In the genomic region with DNA sequence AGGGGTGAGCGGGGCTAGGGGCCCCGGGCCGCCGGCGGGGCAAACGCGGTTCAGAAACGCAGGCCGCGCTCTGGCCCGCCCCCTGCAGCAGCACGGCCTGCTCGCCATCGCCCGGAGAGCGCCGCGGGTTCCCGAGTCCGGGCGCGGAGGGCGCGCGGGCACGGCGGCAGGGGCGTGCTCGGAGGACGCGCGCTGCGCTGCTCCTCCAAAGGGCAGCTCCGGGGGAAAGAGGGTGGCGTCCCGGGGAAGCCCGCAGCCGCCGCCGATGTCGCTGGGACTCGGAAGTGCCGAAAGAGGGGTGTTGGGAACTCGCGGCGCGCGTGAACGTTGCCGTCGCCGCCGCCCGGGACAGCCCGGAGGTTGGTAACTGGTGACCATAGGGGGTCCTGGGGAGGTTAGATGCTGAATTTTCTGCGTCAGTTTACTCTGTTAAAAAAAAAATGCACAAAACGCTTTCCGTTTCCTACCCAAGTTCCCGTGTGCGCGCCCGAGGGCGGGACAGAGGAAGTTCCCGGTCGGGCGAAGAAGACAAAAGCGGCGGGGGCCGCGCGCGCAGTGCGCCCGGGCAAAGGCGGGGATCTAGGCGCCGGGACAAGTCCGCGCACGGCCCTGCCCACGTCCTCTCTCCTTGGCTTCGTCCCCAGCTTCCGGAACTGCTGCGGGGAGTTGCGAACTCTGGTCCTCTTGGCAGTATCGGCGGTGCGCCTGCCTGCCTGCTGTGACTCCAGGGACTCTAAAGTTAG, we compare ENCODE assay signal across 8 cellular contexts. TPM values are rescaled to one million over a fixed set of nuclear protein-coding genes. Genes with fewer than 3 reads are reported as not detected.
DNase-seq lines count a peak whose midpoint lies in the region; ATAC-seq, FAIRE-seq and TF ChIP-seq lines count a peak whose summit lies in the region.

TSS of gene HHAT (plus strand) at position 157 of the 743 bp plus-strand sequence. CDS start 20,074 bp downstream, outside the sequence.

- H3K79me2 ChIP-seq in OCI-LY3 (ENCODE audit: low read length) = no peaks in the 10 kb centered on the region

- ATAC-seq in GM21360 (IDR thresholded peaks at IDR 0.05; ENCODE audit: unreplicated experiment) = peak; percentile 58
- peak; percentile 44 for ATAC-seq in activated T-helper 17 cell treated with anti-CD3 and anti-CD28 coated beads, Interleukin-2, amount 50 U/mL, for 72 hours (replicated peaks)
- ATAC-seq in naive thymus-derived CD8-positive, alpha-beta T cell = peak; percentile 62 to 80

- H3K4me1 Mint-ChIP-seq in activated T-helper 17 cell treated with anti-CD3 and anti-CD28 coated beads, Interleukin-2, amount 50 U/mL, for 72 hours = peaks cover 26% of the 10 kb centered on the region
- peaks cover 8 to 36% (median 29%) of the 10 kb centered on the region in 4 donors for H3K4me1 Mint-ChIP-seq in naive thymus-derived CD8-positive, alpha-beta T cell

- no peaks in the 10 kb centered on the region; the same call in 1 of the 2 replicates for H3K27me3 ChIP-seq in OCI-LY3 (ENCODE audit: low read depth, low read length)
- H3K27me3 ChIP-seq in stomach = no peaks in the 10 kb centered on the region

- H3K9ac ChIP-seq in OCI-LY3 (ENCODE audit: low read length) = peak within 1 kb of the TSS; percentile 85

- TF ChIP-seq EP300 in stomach (IDR thresholded peaks at IDR 0.05) = no peak

- no peak for TF ChIP-seq POLR2A in stomach (IDR thresholded peaks at IDR 0.05)

- WGBS in stomach, 5 donors = 0 to 1% (median 0%) methylated on average over 61 to 88 of the region's 88 CpGs

- H3K27ac ChIP-seq in OCI-LY3 (ENCODE audit: low read length) (peak within 1 kb of the TSS; percentile 67), stomach (peak within 1 kb of the TSS; percentile 85 to 93 (median 89))

- POLR2A ChIA-PET in naive thymus-derived CD8-positive, alpha-beta T cell (lab: Charles Lee) = interaction anchor here (1.1 kb wide), 1 partner anchor 501 kb away, joined by 3 read pairs; no protein-coding TSS in a partner anchor

- peaks cover 34% of the 10 kb centered on the region for H3K4me1 ChIP-seq in OCI-LY3 (ENCODE audit: low read length)
- H3K4me1 ChIP-seq in stomach = peaks cover 13 to 22% (median 18%) of the 10 kb centered on the region in 4 donors

- H3K9me3 Mint-ChIP-seq in activated T-helper 17 cell treated with anti-CD3 and anti-CD28 coated beads, Interleukin-2, amount 50 U/mL, for 72 hours = no peaks in the 10 kb centered on the region
- peaks cover 0 to 10% (median 6%) of the 10 kb centered on the region in 9 donors for H3K9me3 Mint-ChIP-seq in naive thymus-derived CD8-positive, alpha-beta T cell

- peak within 1 kb of the TSS; percentile 84 for H3K4me3 ChIP-seq in OCI-LY3 (ENCODE audit: low read length)
- H3K4me3 ChIP-seq in stomach = peak within 1 kb of the TSS; percentile 61 to 83 (median 69)

- H3K4me2 ChIP-seq in OCI-LY3 (ENCODE audit: low read length) = peak within 1 kb of the TSS; percentile 95

- peak within 1 kb of the TSS; percentile 94 for H3K27ac Mint-ChIP-seq in activated T-helper 17 cell treated with anti-CD3 and anti-CD28 coated beads, Interleukin-2, amount 50 U/mL, for 72 hours
- peak within 1 kb of the TSS; percentile 68 to 94 (median 88) for H3K27ac Mint-ChIP-seq in naive thymus-derived CD8-positive, alpha-beta T cell

- peak within 1 kb of the TSS; percentile 95 for H3K4me3 Mint-ChIP-seq in activated T-helper 17 cell treated with anti-CD3 and anti-CD28 coated beads, Interleukin-2, amount 50 U/mL, for 72 hours
- H3K4me3 Mint-ChIP-seq in naive thymus-derived CD8-positive, alpha-beta T cell = peak within 1 kb of the TSS; percentile 87 to 98 (median 95)

- H2AFZ ChIP-seq in OCI-LY3 (ENCODE audit: low read depth, low read length) = peak within 1 kb of the TSS; percentile 98

- no peak for FAIRE-seq in D721Med (lab: Jason Lieb, UNC)

- no peaks in the 10 kb centered on the region for H4K20me1 ChIP-seq in OCI-LY3 (ENCODE audit: insufficient read depth, low read length)

- H3K9me3 ChIP-seq in OCI-LY3 (ENCODE audit: insufficient read depth, low read length) (no peaks in the 10 kb centered on the region), stomach (no peaks in the 10 kb centered on the region)

- DNase-seq in D721Med (ENCODE audit: insufficient read length, low spot score) (peak; percentile 73), HS-5 (ENCODE audit: low read depth) (peak; percentile 37), fibroblast of peridontal ligament (ENCODE audit: extremely low read depth) (peak; percentile 79), stomach (peak; percentile 79)
- peak; percentile 17 to 64 (median 34) for DNase-seq in naive thymus-derived CD8-positive, alpha-beta T cell

- H3K36me3 ChIP-seq in OCI-LY3 (replicated peaks; ENCODE audit: low read depth, low read length) = no peaks in the 10 kb centered on the region
- no peaks in the 10 kb centered on the region for H3K36me3 ChIP-seq in stomach

- no peak for TF ChIP-seq CTCF in D721Med (IDR thresholded peaks at IDR 0.05; ENCODE audit: insufficient read depth, missing control alignments)
- TF ChIP-seq CTCF in OCI-LY3 (IDR thresholded peaks at IDR 0.05; ENCODE audit: low read depth, low read length) = 0 out of 2 replicates have a peak, but pooled peaks have one; percentile 13
- TF ChIP-seq CTCF in stomach (IDR thresholded peaks at IDR 0.05) = no peak

- intact Hi-C loops in stomach (cut with DNase I; ENCODE audit: low total_unique reads) = no loop called here

- no peaks in the 10 kb centered on the region for H3K36me3 Mint-ChIP-seq in activated T-helper 17 cell treated with anti-CD3 and anti-CD28 coated beads, Interleukin-2, amount 50 U/mL, for 72 hours (ENCODE audit: low read depth)
- peaks cover 0 to 8% (median 0%) of the 10 kb centered on the region in 3 donors for H3K36me3 Mint-ChIP-seq in naive thymus-derived CD8-positive, alpha-beta T cell

- H3K27me3 Mint-ChIP-seq in activated T-helper 17 cell treated with anti-CD3 and anti-CD28 coated beads, Interleukin-2, amount 50 U/mL, for 72 hours = no peaks in the 10 kb centered on the region
- peaks cover 0 to 9% (median 4%) of the 10 kb centered on the region in 5 donors for H3K27me3 Mint-ChIP-seq in naive thymus-derived CD8-positive, alpha-beta T cell

RNA-seq across cellular contexts. Expression of gene HHAT, which starts in this region (rescaled TPM):
- total RNA-seq in activated T-helper 17 cell treated with anti-CD3 and anti-CD28 coated beads, Interleukin-2, amount 50 U/mL, for 72 hours = 1 to 10 TPM in 1 of 2 donors, under 1 TPM in 1; 0.58 to 1.3 TPM
- total RNA-seq in naive thymus-derived CD8-positive, alpha-beta T cell = 1 to 10 TPM; 1.5 to 1.8 TPM
- polyA plus RNA-seq in naive thymus-derived CD8-positive, alpha-beta T cell = 1 to 10 TPM in 1 of 3 donors, under 1 TPM in 2; 0.74 to 1.6 (median 0.75) TPM
- total RNA-seq in stomach = 1 to 10 TPM in 3 of 5 donors, under 1 TPM in 2; under 0.01 to 5.8 (median 2.9) TPM
- polyA plus RNA-seq in stomach = 1 to 10 TPM in 2 of 3 donors, under 1 TPM in 1; 0.93 to 2.2 (median 1.1) TPM

Comparison
In these comparisons a context has a peak if more than half of its experiments do, and no peak if none do; other contexts are left out.
1. Peak in every context shown above with its lines: DNase-seq, ATAC-seq, H3K4me3 ChIP-seq and H3K27ac ChIP-seq.